In genomic region chrX:153017174-153017573, GRCh38 we compare ENCODE assay signal across 2 cellular contexts. TPM values are rescaled to one million over a fixed set of nuclear protein-coding genes. Genes with fewer than 3 reads are reported as not detected.
"Had no signal": no experiment of that assay in that cellular context is flagged by ENCODE, and none has a peak within 500 bp of the region (broad histone marks: within the 10 kb centered on the region; RNA-seq: fewer than 3 reads in every experiment).

No MANE protein-coding gene starts in this region.

RNA-seq across cellular contexts. Expression of gene PNMA5, which starts 23.3 kb away (rescaled TPM):
- total RNA-seq: G401, GM12878 had no signal

RNA-seq across cellular contexts. Expression of gene PNMA3, which starts 39.1 kb away (rescaled TPM):
- total RNA-seq: G401, GM12878 had no signal
